22 cellular contexts compared by ENCODE assay signal in genomic region chr1:190179817-190180216, GRCh38.
DNase-seq lines count a peak whose midpoint lies in the region; ATAC-seq and TF ChIP-seq lines count a peak whose summit lies in the region.
"Had no signal": no experiment of that assay in that cellular context is flagged by ENCODE, and none has a peak within 500 bp of the region (broad histone marks: within the 10 kb centered on the region; RNA-seq: fewer than 3 reads in every experiment).

No MANE protein-coding gene starts in this region.

- DNase-seq in COLO829 (ENCODE audit: low spot score) (peak; percentile 53), HT1080 (ENCODE audit: low read depth) (peak; percentile 54), SK-MEL-5 (ENCODE audit: low read depth, low spot score) (peak; percentile 19), fibroblast of the aortic adventitia (ENCODE audit: low read depth) (peak; percentile 61), cerebellar cortex (ENCODE audit: low spot score) (no peak), activated gamma-delta T cell treated with Interleukin-2 at 50 U/mL for 16 hours (no peak)
- DNase-seq: activated CD8-positive, alpha-beta memory T cell treated with anti-CD3 and anti-CD28 coated beads, Interleukin-2, amount 10 ng/mL, durations not matched to agents 7 days and 5 days; activated effector memory CD4-positive, alpha-beta T cell treated with Interleukin-2 at 50 U/mL for 16 hours; amniotic stem cell; glutamatergic neuron; Karpas-422; naive B cell; NCI-H1436 treated with DMSO at 0.1 percent for 48 hours; pancreas; stimulated activated CD4-positive, alpha-beta T cell treated with anti-CD3 and anti-CD28 coated beads, Interleukin-4, amount 100 ng/mL, for 4 hours; stimulated activated CD8-positive, alpha-beta memory T cell treated with anti-CD3 and anti-CD28 coated beads, Interleukin-4, amount 100 ng/mL, for 48 hours had no signal

- no peak for TF ChIP-seq CTCF in fibroblast of the aortic adventitia (IDR thresholded peaks at IDR 0.05; ENCODE audit: insufficient read depth, low read length)

- ATAC-seq in HG03442 (IDR thresholded peaks at IDR 0.05; ENCODE audit: unreplicated experiment) (no peak), GM21447 (IDR thresholded peaks at IDR 0.05; ENCODE audit: unreplicated experiment) (no peak)
- ATAC-seq: activated CD4-positive, CD25-positive, alpha-beta regulatory T cell treated with anti-CD3 and anti-CD28 coated beads, Interleukin-2, amount 50 U/mL, for 24 hours; activated CD8-positive, alpha-beta memory T cell treated with anti-CD3 and anti-CD28 coated beads, Interleukin-2, amount 10 ng/mL, durations not matched to agents 7 days and 5 days; GM23338 had no signal

- in situ Hi-C loops in SK-MEL-5 (cut with HindIII; ENCODE audit: low pct_unique_long_range_greater_than_20kb, low sequenced_read_pairs) = no loop called here

- no peak overlapping the region for H3K4me3 ChIP-seq in fibroblast of the aortic adventitia (ENCODE audit: low read depth, low read length)
- H3K4me3 ChIP-seq: GM23338, pancreas, skin epidermis, suprapubic skin had no signal

Comparison
In these comparisons a context has a peak if more than half of its experiments do, and no peak if none do; other contexts are left out.
1. DNase-seq: peak in COLO829 (single experiment), HT1080 (single experiment), SK-MEL-5 (single experiment) and fibroblast of the aortic adventitia (single experiment); none in cerebellar cortex (single experiment) and activated gamma-delta T cell treated with Interleukin-2 at 50 U/mL for 16 hours (single experiment).